ENCODE assay signal across 9 cellular contexts in the genomic region with DNA sequence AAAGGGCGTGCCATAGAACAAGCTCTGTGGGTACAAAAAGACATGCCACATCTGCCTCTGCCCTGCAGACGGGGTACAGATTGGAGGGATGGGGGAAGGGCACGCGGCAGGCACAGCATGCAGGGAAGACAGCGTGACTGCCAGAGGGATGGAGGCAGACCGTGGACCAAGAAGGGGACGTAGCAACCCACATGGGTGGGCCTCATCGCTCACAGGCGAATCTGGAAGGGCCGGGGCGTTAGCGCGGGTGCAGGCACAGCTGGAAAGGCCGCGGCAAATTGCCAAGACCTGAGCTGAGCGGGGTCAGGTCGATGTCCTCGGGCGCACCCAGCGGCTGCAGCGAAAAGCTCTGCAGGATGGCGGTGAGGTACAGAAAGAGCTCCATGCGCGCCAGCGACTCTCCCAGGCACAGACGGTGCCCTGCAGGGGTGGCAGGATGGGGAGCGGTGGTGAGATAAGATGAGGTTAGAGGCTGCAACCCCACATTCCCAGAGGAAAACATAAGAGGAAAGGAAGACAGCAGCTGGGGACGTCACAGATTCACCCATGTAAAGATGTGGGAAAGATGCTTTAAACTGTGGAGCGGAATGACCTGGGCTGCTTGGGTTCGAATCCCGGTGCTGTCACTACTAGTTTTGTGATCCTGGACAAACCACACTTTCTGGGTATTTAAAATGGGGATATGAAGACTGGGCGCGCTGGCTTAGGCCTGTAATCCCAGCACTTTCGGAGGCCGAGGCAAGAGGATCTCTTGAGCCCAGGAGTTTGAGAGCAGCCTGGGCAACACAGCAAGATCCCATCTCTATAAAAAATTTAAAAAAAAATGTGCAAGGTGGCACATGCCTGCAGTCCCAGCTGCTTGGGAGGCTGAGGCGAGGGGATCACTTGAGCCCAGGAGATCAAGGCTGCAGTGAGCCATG. TPM values are rescaled to one million over a fixed set of nuclear protein-coding genes. Genes with fewer than 3 reads are reported as not detected.
DNase-seq lines count a peak whose midpoint lies in the region; ATAC-seq, FAIRE-seq and TF ChIP-seq lines count a peak whose summit lies in the region.
"Not testable (repeated sequence)": the region's sequence is repeated elsewhere in the genome, so short reads cannot be mapped to it uniquely, and the experiment has no call there.
"Had no signal": no experiment of that assay in that cellular context is flagged by ENCODE, and none has a peak within 500 bp of the region (broad histone marks: within the 10 kb centered on the region; RNA-seq: fewer than 3 reads in every experiment).

No MANE protein-coding gene starts in this region.

- CTCF ChIA-PET in PC-3 (lab: Charles Lee): not testable (repeated sequence)

- not testable (repeated sequence) for H3K36me3 ChIP-seq in PC-3 (ENCODE audit: low read depth, low read length); kidney (ENCODE audit: control insufficient read depth in 1 of 2, insufficient read depth in 2 of 2, low read length in 2 of 2)

- H2AFZ ChIP-seq in PC-3 (ENCODE audit: low read length): not testable (repeated sequence)

- POLR2A ChIA-PET in PC-3 (lab: Charles Lee; ENCODE audit: unreplicated experiment): not testable (repeated sequence)

- intact Hi-C loops in PC-3 (cut with micrococcal nuclease): loop anchor here (5.0 kb wide), 1 partner anchor 156 kb away; no protein-coding TSS in a partner anchor
- intact Hi-C loops in kidney (cut with DNase I): not testable (repeated sequence)

- not testable (repeated sequence) for H3K4me1 ChIP-seq in PC-3 (ENCODE audit: insufficient read depth, low read length)
- H3K4me1 ChIP-seq in kidney (ENCODE audit: control insufficient read depth in 1 of 2, insufficient read depth in 1 of 2, low read depth in 1 of 2, low read length in 2 of 2): peaks cover 0 to 14% of the 10 kb centered on the region in 2 donors

- H3K27me3 Mint-ChIP-seq in chondrocyte (ENCODE audit: low read depth): not testable (repeated sequence)

- peak; percentile 45 for DNase-seq in EL
- peak; percentile 64 for DNase-seq in HT-29 (ENCODE audit: low spot score)
- not testable (repeated sequence) for DNase-seq in PC-3
- DNase-seq in activated CD8-positive, alpha-beta memory T cell treated with anti-CD3 and anti-CD28 coated beads, Interleukin-2, amount 50 U/mL, for 4 hours: peak; percentile 80
- DNase-seq in chondrocyte (ENCODE audit: low spot score): peak; percentile 92
- DNase-seq in kidney: peak; percentile 95
- DNase-seq in renal cortical epithelial cell (ENCODE audit: low read depth): peak; percentile 19

- not testable (repeated sequence) for H3K79me2 ChIP-seq in PC-3 (ENCODE audit: low read length)

- FAIRE-seq in kidney (lab: Jason Lieb, UNC): not testable (repeated sequence)

- BruUV-seq in PC-3 (replicated peaks; lab: Mats Ljungman, UMichigan): not testable (repeated sequence)

- H3K9me3 Mint-ChIP-seq in chondrocyte (ENCODE audit: low read depth): not testable (repeated sequence)

- H3K9me2 ChIP-seq in PC-3 (replicated peaks; ENCODE audit: low read length): not testable (repeated sequence)

- H3F3A ChIP-seq in PC-3 (ENCODE audit: low read length, unreplicated experiment): not testable (repeated sequence)

- H3K27me3 ChIP-seq in PC-3 (ENCODE audit: low read length): not testable (repeated sequence)

- peak overlapping the region; percentile 57 for H3K4me2 ChIP-seq in PC-3 (ENCODE audit: low read length)

- H3K9ac ChIP-seq in PC-3 (ENCODE audit: low read length); kidney (ENCODE audit: low read length in 2 of 2): not testable (repeated sequence)

- not testable (repeated sequence) for H4K20me1 ChIP-seq in PC-3 (ENCODE audit: low read length)

- TF ChIP-seq CTCF in PC-3 (conservative IDR thresholded peaks at IDR 0.05; ENCODE audit: low read depth, low read length) (peak; percentile 16; the same call in 1 of the 2 replicates), chondrocyte (IDR thresholded peaks at IDR 0.05) (peak; percentile 62)
- TF ChIP-seq CTCF in kidney (IDR thresholded peaks at IDR 0.05; ENCODE audit: borderline replicate concordance, extremely low read depth, insufficient read depth): not testable (repeated sequence)

- peak; percentile 80 for ATAC-seq in PC-3

- H3K4me3 Mint-ChIP-seq in chondrocyte (ENCODE audit: unreplicated experiment): peak overlapping the region; percentile 45

- H3K4me1 Mint-ChIP-seq in chondrocyte (ENCODE audit: low read depth): peaks cover 18% of the 10 kb centered on the region

- not testable (repeated sequence) for H3K4me3 ChIP-seq in PC-3 (ENCODE audit: low read length); kidney (ENCODE audit: low read length in 2 of 2)

- peak overlapping the region; percentile 10 for H3K27ac Mint-ChIP-seq in chondrocyte (ENCODE audit: unreplicated experiment)

- H3K36me3 Mint-ChIP-seq in chondrocyte (ENCODE audit: low read depth): not testable (repeated sequence)

- not testable (repeated sequence) for H3K27ac ChIP-seq in PC-3 (ENCODE audit: low read length); kidney (ENCODE audit: low read depth in 2 of 2, low read length in 2 of 2)
- H3K27ac ChIP-seq in temporal lobe (ENCODE audit: low read depth, low read length): peak overlapping the region; percentile 76

- H3K9me3 ChIP-seq in PC-3 (ENCODE audit: low read length); kidney (ENCODE audit: control insufficient read depth in 1 of 2, low read length in 2 of 2): not testable (repeated sequence)

RNA-seq across cellular contexts. Expression of a gene that starts 19.7 kb away (rescaled TPM):
- total RNA-seq in HT-29 (2014; rRNA removed; shearing (Covaris generic)): 258 and 264 TPM in 2 replicates
- total RNA-seq in PC-3 (2014; rRNA removed) (36.6 and 58.9 TPM in 2 replicates), chondrocyte (74.6 to 83.1 TPM (median 83.0 TPM) in 3 replicates), kidney (96.0 TPM), renal cortical epithelial cell (76.1 and 89.3 TPM in 2 replicates), temporal lobe (34.9 TPM)
- polyA plus RNA-seq in kidney (ENCODE audit: insufficient read depth, low read depth, low replicate concordance): 96.3 TPM

RNA-seq across cellular contexts. Expression of a gene that starts 31.5 kb away (rescaled TPM):
- total RNA-seq in HT-29 (2014; rRNA removed; shearing (Covaris generic)): not detected in 2 replicates
- total RNA-seq in PC-3 (2014; rRNA removed) (not detected in 2 replicates), chondrocyte (not detected in 3 replicates), kidney (not detected), renal cortical epithelial cell (not detected in 2 replicates), temporal lobe (not detected)
- not detected for polyA plus RNA-seq in kidney (ENCODE audit: insufficient read depth, low read depth, low replicate concordance)
- polyA plus RNA-seq: esophagus had no signal

RNA-seq across cellular contexts. Expression of a gene that starts 40.7 kb away (rescaled TPM):
- 36.0 and 51.3 TPM in 2 replicates for total RNA-seq in HT-29 (2014; rRNA removed; shearing (Covaris generic))
- total RNA-seq in PC-3 (2014; rRNA removed) (7.4 and 13.9 TPM in 2 replicates), chondrocyte (19.2 to 23.4 TPM (median 23.2 TPM) in 3 replicates), kidney (42.1 TPM), renal cortical epithelial cell (5.9 and 9.9 TPM in 2 replicates), temporal lobe (9.8 TPM)
- 61.7 TPM for polyA plus RNA-seq in kidney (ENCODE audit: insufficient read depth, low read depth, low replicate concordance)

RNA-seq across cellular contexts. Expression of a gene that starts 43.4 kb away (rescaled TPM):
- 15.8 TPM in 2 replicates for total RNA-seq in HT-29 (2014; rRNA removed; shearing (Covaris generic))
- total RNA-seq in PC-3 (2014; rRNA removed) (1.4 TPM in 1 of 2 replicates, not detected in the other), chondrocyte (1.4 to 2.6 TPM (median 2.4 TPM) in 3 replicates), kidney (6.5 TPM), renal cortical epithelial cell (not detected in 2 replicates), temporal lobe (0.74 TPM)
- polyA plus RNA-seq in kidney (ENCODE audit: insufficient read depth, low read depth, low replicate concordance): not detected
